41 cellular contexts compared by ENCODE assay signal in genomic region chr1:36006941-36007500, GRCh38.
"Had no signal": no experiment of that assay in that cellular context is flagged by ENCODE, and none has a peak within 500 bp of the region (broad histone marks: within the 10 kb centered on the region; RNA-seq: fewer than 3 reads in every experiment).

No MANE protein-coding gene starts in this region.

- H3K36me3 Mint-ChIP-seq: activated naive CD8-positive, alpha-beta T cell treated with anti-CD3 and anti-CD28 coated beads for 36 hours had no signal

- DNase-seq: activated CD4-positive, alpha-beta memory T cell treated with anti-CD3 and anti-CD28 coated beads, Interleukin-2, amount 10 ng/mL, durations not matched to agents 7 days and 5 days; activated CD4-positive, alpha-beta T cell treated with anti-CD3 and anti-CD28 coated beads for 1 hour; activated CD4-positive, alpha-beta T cell treated with anti-CD3 and anti-CD28 coated beads for 48 hours; activated CD4-positive, CD25-positive, alpha-beta regulatory T cell; activated CD8-positive, alpha-beta memory T cell treated with anti-CD3 and anti-CD28 coated beads for 24 hours; activated CD8-positive, alpha-beta memory T cell treated with anti-CD3 and anti-CD28 coated beads, Interleukin-2, amount 10 ng/mL, durations not matched to agents 7 days and 5 days; activated CD8-positive, alpha-beta memory T cell treated with anti-CD3 and anti-CD28 coated beads, Interleukin-2, amount 50 U/mL, for 48 hours; activated effector memory CD4-positive, alpha-beta T cell treated with anti-CD3 and anti-CD28 coated beads, Interleukin-2, amount 50 U/mL, for 16 hours; activated naive CD4-positive, alpha-beta T cell; activated naive CD4-positive, alpha-beta T cell treated with anti-CD3 and anti-CD28 coated beads, Interleukin-2, amount 50 U/mL, for 16 hours; activated naive CD8-positive, alpha-beta T cell treated with anti-CD3 and anti-CD28 coated beads for 36 hours; activated T-cell treated with anti-CD3 and anti-CD28 coated beads, Interleukin-2, amount 50 U/mL, for 1 hour; activated T-cell treated with anti-CD3 and anti-CD28 coated beads, Interleukin-2, amount 50 U/mL, for 72 hours; amygdala; Karpas-422; KBM-7; MG63; NCI-H1048; NCI-H1105 treated with DMSO at 0.1 percent for 48 hours; NCI-H1436 treated with DMSO at 0.1 percent for 48 hours; NCI-H187; NCI-H2029 treated with DMSO at 0.1 percent for 48 hours; NCI-H2107; NCI-H2171; NCI-H510A; NCI-H526; NCI-H748 treated with DMSO at 0.1 percent for 48 hours; NK-92 treated with Interleukin-12 subunit alpha and Interleukin-12 subunit beta, amount 100 ng/mL, for 24 hours; PC-3; SIG-M5; T-cell; T-helper 2 cell; T-helper 9 cell; WERI-Rb-1 had no signal

- H3K4me3 ChIP-seq: ascending aorta, cardiac muscle cell, MG63 had no signal

- H3K27ac Mint-ChIP-seq: activated CD4-positive, alpha-beta memory T cell treated with anti-CD3 and anti-CD28 coated beads, Interleukin-2, amount 10 ng/mL, durations not matched to agents 7 days and 5 days; activated CD8-positive, alpha-beta memory T cell treated with anti-CD3 and anti-CD28 coated beads, Interleukin-2, amount 10 ng/mL, durations not matched to agents 7 days and 5 days; activated naive CD8-positive, alpha-beta T cell treated with anti-CD3 and anti-CD28 coated beads for 36 hours; activated T-cell treated with anti-CD3 and anti-CD28 coated beads, Interleukin-2, amount 50 U/mL, for 72 hours; activated T-helper 17 cell treated with anti-CD3 and anti-CD28 coated beads, Interleukin-2, amount 50 U/mL, for 72 hours; T-cell had no signal

- H3K4me3 Mint-ChIP-seq: activated CD4-positive, alpha-beta memory T cell treated with anti-CD3 and anti-CD28 coated beads, Interleukin-2, amount 10 ng/mL, durations not matched to agents 7 days and 5 days; activated CD8-positive, alpha-beta memory T cell treated with anti-CD3 and anti-CD28 coated beads, Interleukin-2, amount 10 ng/mL, durations not matched to agents 7 days and 5 days; activated naive CD8-positive, alpha-beta T cell treated with anti-CD3 and anti-CD28 coated beads for 36 hours; activated T-cell treated with anti-CD3 and anti-CD28 coated beads, Interleukin-2, amount 50 U/mL, for 72 hours; activated T-helper 17 cell treated with anti-CD3 and anti-CD28 coated beads, Interleukin-2, amount 50 U/mL, for 72 hours; central memory CD8-positive, alpha-beta T cell; T-cell had no signal

- H3K9me3 Mint-ChIP-seq: activated CD4-positive, alpha-beta memory T cell treated with anti-CD3 and anti-CD28 coated beads, Interleukin-2, amount 10 ng/mL, durations not matched to agents 7 days and 5 days; activated naive CD8-positive, alpha-beta T cell treated with anti-CD3 and anti-CD28 coated beads for 36 hours; activated T-cell treated with anti-CD3 and anti-CD28 coated beads, Interleukin-2, amount 50 U/mL, for 72 hours; activated T-helper 17 cell treated with anti-CD3 and anti-CD28 coated beads, Interleukin-2, amount 50 U/mL, for 72 hours; central memory CD8-positive, alpha-beta T cell; T-cell had no signal

- H3K27ac ChIP-seq: cardiac muscle cell, RWPE1, WERI-Rb-1 had no signal

- H3K9me3 ChIP-seq: ascending aorta, MG63 had no signal

- H3K27me3 ChIP-seq: ascending aorta, cardiac muscle cell, MG63 had no signal

- ATAC-seq: activated CD8-positive, alpha-beta memory T cell treated with anti-CD3 and anti-CD28 coated beads, Interleukin-2, amount 10 ng/mL, durations not matched to agents 7 days and 5 days; activated T-cell treated with anti-CD3 and anti-CD28 coated beads, Interleukin-2, amount 50 U/mL, for 72 hours; activated T-helper 17 cell treated with anti-CD3 and anti-CD28 coated beads, Interleukin-2, amount 50 U/mL, for 72 hours; PC-3; Right ventricle myocardium inferior; SK-N-SH treated with all-trans-retinoic acid at 6 μM for 48 hours; T-cell had no signal

- H3K27me3 Mint-ChIP-seq: activated CD4-positive, alpha-beta memory T cell treated with anti-CD3 and anti-CD28 coated beads, Interleukin-2, amount 10 ng/mL, durations not matched to agents 7 days and 5 days; activated CD8-positive, alpha-beta memory T cell treated with anti-CD3 and anti-CD28 coated beads, Interleukin-2, amount 10 ng/mL, durations not matched to agents 7 days and 5 days; activated naive CD8-positive, alpha-beta T cell treated with anti-CD3 and anti-CD28 coated beads for 36 hours; activated T-helper 17 cell treated with anti-CD3 and anti-CD28 coated beads, Interleukin-2, amount 50 U/mL, for 72 hours; central memory CD8-positive, alpha-beta T cell; T-cell had no signal

- H3K4me1 Mint-ChIP-seq: activated CD4-positive, alpha-beta memory T cell treated with anti-CD3 and anti-CD28 coated beads, Interleukin-2, amount 10 ng/mL, durations not matched to agents 7 days and 5 days; activated naive CD8-positive, alpha-beta T cell treated with anti-CD3 and anti-CD28 coated beads for 36 hours; activated T-helper 17 cell treated with anti-CD3 and anti-CD28 coated beads, Interleukin-2, amount 50 U/mL, for 72 hours; central memory CD8-positive, alpha-beta T cell; T-cell had no signal

- H3K36me3 ChIP-seq: MG63 had no signal
